In genomic region chr2:91657187-91657586, GRCh38 we compare ENCODE assay signal across 8 cellular contexts.
DNase-seq lines count a peak whose midpoint lies in the region; ATAC-seq and TF ChIP-seq lines count a peak whose summit lies in the region.
"Not testable (repeated sequence)": the region's sequence is repeated elsewhere in the genome, so short reads cannot be mapped to it uniquely, and the experiment has no call there.

No MANE protein-coding gene starts in this region.

- POLR2A ChIA-PET in HCT116 (lab: Charles Lee), result not testable (repeated sequence)

- not testable (repeated sequence) for H3K79me2 ChIP-seq in ACC112 (ENCODE audit: control insufficient read depth, insufficient read depth, low read length, unreplicated experiment); HCT116 (ENCODE audit: insufficient read depth, low read length)

- not testable (repeated sequence) for H3K4me1 ChIP-seq in ACC112 (ENCODE audit: control insufficient read depth, insufficient read depth, low read length, unreplicated experiment); HCT116 (ENCODE audit: control insufficient read depth in 1 of 2, insufficient read depth in 2 of 2, low read length in 2 of 2); SJCRH30; mucosa of descending colon (ENCODE audit: low read depth); skeletal muscle satellite cell (ENCODE audit: control insufficient read depth, insufficient read depth, low read length)

- not testable (repeated sequence) for H3K9me2 ChIP-seq in HCT116 (ENCODE audit: insufficient read depth)

- H3K9ac ChIP-seq in HCT116 (ENCODE audit: low read length); skeletal muscle satellite cell (ENCODE audit: low read depth, low read length): not testable (repeated sequence)

- CTCF ChIA-PET in HCT116 (lab: Charles Lee), result not testable (repeated sequence)

- RAD21 ChIA-PET in HCT116 (lab: Charles Lee; ENCODE audit: low non-redundant PET in 1 of 2, low total read pairs in 2 of 2, uncharacterized antibody in 2 of 2, unreplicated experiment in 2 of 2), result not testable (repeated sequence)

- H3K27ac ChIP-seq in ACC112 (ENCODE audit: low read depth, low read length), result peak overlapping the region; percentile 47
- H3K27ac ChIP-seq in HCT116 (ENCODE audit: low read depth, low read length); SJCRH30: not testable (repeated sequence)

- not testable (repeated sequence) for H3K4me3 ChIP-seq in ACC112 (ENCODE audit: low read depth, low read length); HCT116 (replicated peaks in 1 of 2; ENCODE audit: low read depth in 1 of 2, low read length in 2 of 2); SJCRH30; cardiac fibroblast (replicated peaks in 1 of 2; ENCODE audit: low read depth in 2 of 2, low read length in 2 of 2); fibroblast of pulmonary artery (replicated peaks; ENCODE audit: low read depth, low read length); mucosa of descending colon; skeletal muscle satellite cell (ENCODE audit: low read length)

- TF ChIP-seq RAD21 in HCT116 (IDR thresholded peaks at IDR 0.05; ENCODE audit: low read depth), result not testable (repeated sequence)

- not testable (repeated sequence) for H3K27me3 ChIP-seq in ACC112 (ENCODE audit: insufficient read depth, low read length); HCT116 (ENCODE audit: insufficient read depth, low read length); SJCRH30; skeletal muscle satellite cell (ENCODE audit: control insufficient read depth, insufficient read depth, low read length)

- intact Hi-C loops in HCT116 (cut with micrococcal nuclease); left ventricle myocardium superior (cut with micrococcal nuclease); mucosa of descending colon (cut with DNase I, micrococcal nuclease): not testable (repeated sequence)

- H4K20me1 ChIP-seq in HCT116 (ENCODE audit: insufficient read depth), result not testable (repeated sequence)

- not testable (repeated sequence) for TF ChIP-seq CTCF in HCT116 (IDR thresholded peaks at IDR 0.05 in 2 of 3, conservative IDR thresholded peaks at IDR 0.05 in 1 of 3; ENCODE audit: borderline replicate concordance in 1 of 3, insufficient read depth in 1 of 3, low read depth in 2 of 3, low read length in 2 of 3); cardiac fibroblast (IDR thresholded peaks at IDR 0.05; ENCODE audit: low read depth, low read length); fibroblast of pulmonary artery (IDR thresholded peaks at IDR 0.05; ENCODE audit: low read length, missing control alignments); mucosa of descending colon (IDR thresholded peaks at IDR 0.05)

- not testable (repeated sequence) for H3K9me3 ChIP-seq in HCT116 (ENCODE audit: control insufficient read depth in 1 of 2, insufficient read depth in 1 of 2, low read depth in 1 of 2, low read length in 2 of 2); SJCRH30 (replicated peaks); mucosa of descending colon; skeletal muscle satellite cell (replicated peaks; ENCODE audit: low read length)

- not testable (repeated sequence) for ATAC-seq in HCT116, left ventricle myocardium superior, mucosa of descending colon

- not testable (repeated sequence) for DNase-seq in HCT116 (ENCODE audit: low read depth, low spot score)
- DNase-seq in SJCRH30 (peak; percentile 19 to 20), cardiac fibroblast (ENCODE audit: low read depth in 2 of 2) (peak; percentile 47 to 83), fibroblast of pulmonary artery (ENCODE audit: low read depth) (peak; percentile 58), left ventricle myocardium superior (peak; percentile 70), mucosa of descending colon (peak; percentile 41 to 67 (median 52))

- TF ChIP-seq POLR2A in HCT116 (IDR thresholded peaks at IDR 0.05; ENCODE audit: borderline replicate concordance, extremely low read depth, insufficient read depth, insufficient read length), result not testable (repeated sequence)

- BruUV-seq in HCT116 (replicated peaks; lab: Mats Ljungman, UMichigan), result TSS peak; percentile 22

- H3K36me3 ChIP-seq in ACC112 (ENCODE audit: insufficient read depth, low read length); HCT116 (ENCODE audit: control insufficient read depth in 1 of 2, insufficient read depth in 2 of 2, low read length in 2 of 2); SJCRH30; mucosa of descending colon (ENCODE audit: low read depth); skeletal muscle satellite cell (ENCODE audit: insufficient read depth, low read length): not testable (repeated sequence)

- H2AFZ ChIP-seq in ACC112 (ENCODE audit: low read length, unreplicated experiment); HCT116 (ENCODE audit: low read depth, low read length, poor library complexity, severe bottlenecking): not testable (repeated sequence)

- H3K4me2 ChIP-seq in HCT116 (ENCODE audit: low read length), result not testable (repeated sequence)
- H3K4me2 ChIP-seq in skeletal muscle satellite cell (ENCODE audit: low read length), result peak overlapping the region; percentile 49
